ENCODE assay signal across 28 cellular contexts in genomic region chr19:11458236-11458900, GRCh38. TPM values are rescaled to one million over a fixed set of nuclear protein-coding genes. Genes with fewer than 3 reads are reported as not detected.
"Had no signal": no experiment of that assay in that cellular context is flagged by ENCODE, and none has a peak within 500 bp of the region (broad histone marks: within the 10 kb centered on the region; RNA-seq: fewer than 3 reads in every experiment).

No MANE protein-coding gene starts in this region.

- H3K9me3 ChIP-seq: adrenal gland, breast epithelium, prostate gland, right atrium auricular region, tibial artery had no signal

- H3K27ac ChIP-seq: adrenal gland, breast epithelium, foreskin keratinocyte, hepatocyte, prostate gland, right atrium auricular region, tibial artery, VCaP had no signal

- H3K27me3 ChIP-seq: adrenal gland, breast epithelium, hepatocyte, right atrium auricular region had no signal

- H3K79me2 ChIP-seq: hepatocyte had no signal

- DNase-seq: activated CD4-positive, alpha-beta T cell treated with anti-CD3 and anti-CD28 coated beads, Interleukin-2, amount 10 ng/mL, durations not matched to agents 7 days and 5 days; activated CD4-positive, CD25-positive, alpha-beta regulatory T cell treated with anti-CD3 and anti-CD28 coated beads, Interleukin-2, amount 50 U/mL, for 72 hours; activated CD8-positive, alpha-beta memory T cell treated with anti-CD3 and anti-CD28 coated beads for 24 hours; activated CD8-positive, alpha-beta memory T cell treated with anti-CD3 and anti-CD28 coated beads, Interleukin-2, amount 50 U/mL, for 4 hours; activated T-cell treated with anti-CD3 and anti-CD28 coated beads, Interleukin-2, amount 50 U/mL, for 24 hours; adrenal gland; cerebellar nuclear complex; effector CD8-positive, alpha-beta T cell; foreskin keratinocyte; immature natural killer cell; left ventricle myocardium superior; mammary epithelial cell; nephron progenitor cell; stimulated activated CD4-positive, alpha-beta T cell treated with anti-CD3 and anti-CD28 coated beads, Interleukin-4, amount 100 ng/mL, for 24 hours; stimulated activated naive CD8-positive, alpha-beta T cell treated with anti-CD3 and anti-CD28 coated beads, Interleukin-15, Interleukin-2, amounts not matched to agents 100 U/mL and 50 U/mL, for 24 hours; tibial artery had no signal

- H2AFZ ChIP-seq: hepatocyte had no signal

- H3K4me1 ChIP-seq: breast epithelium, foreskin keratinocyte, prostate gland, right atrium auricular region had no signal

- H3K9me3 Mint-ChIP-seq: activated CD4-positive, alpha-beta T cell treated with anti-CD3 and anti-CD28 coated beads, Interleukin-2, amount 10 ng/mL, durations not matched to agents 7 days and 5 days; activated T-cell treated with anti-CD3 and anti-CD28 coated beads, Interleukin-2, amount 50 U/mL, for 24 hours; activated T-helper 17 cell treated with anti-CD3 and anti-CD28 coated beads, Interleukin-2, amount 50 U/mL, for 72 hours; immature natural killer cell; nephron progenitor cell had no signal

- H3K36me3 ChIP-seq: adrenal gland, breast epithelium, prostate gland, right atrium auricular region, tibial artery had no signal

- H3K4me3 Mint-ChIP-seq: activated CD4-positive, alpha-beta T cell treated with anti-CD3 and anti-CD28 coated beads, Interleukin-2, amount 10 ng/mL, durations not matched to agents 7 days and 5 days; activated naive CD8-positive, alpha-beta T cell; activated T-cell treated with anti-CD3 and anti-CD28 coated beads, Interleukin-2, amount 50 U/mL, for 24 hours; activated T-helper 17 cell treated with anti-CD3 and anti-CD28 coated beads, Interleukin-2, amount 50 U/mL, for 72 hours; immature natural killer cell; nephron progenitor cell had no signal

- H3K4me2 ChIP-seq: hepatocyte had no signal

- H3K27ac Mint-ChIP-seq: activated CD4-positive, alpha-beta T cell treated with anti-CD3 and anti-CD28 coated beads, Interleukin-2, amount 10 ng/mL, durations not matched to agents 7 days and 5 days; activated naive CD8-positive, alpha-beta T cell; activated T-cell treated with anti-CD3 and anti-CD28 coated beads, Interleukin-2, amount 50 U/mL, for 24 hours; activated T-helper 17 cell treated with anti-CD3 and anti-CD28 coated beads, Interleukin-2, amount 50 U/mL, for 72 hours; immature natural killer cell; nephron progenitor cell had no signal

- H3K36me3 Mint-ChIP-seq: activated naive CD8-positive, alpha-beta T cell; immature natural killer cell had no signal

- H3K4me1 Mint-ChIP-seq: activated CD4-positive, alpha-beta T cell treated with anti-CD3 and anti-CD28 coated beads, Interleukin-2, amount 10 ng/mL, durations not matched to agents 7 days and 5 days; immature natural killer cell had no signal

- ATAC-seq: activated T-helper 17 cell treated with anti-CD3 and anti-CD28 coated beads, Interleukin-2, amount 50 U/mL, for 72 hours; foreskin keratinocyte; left ventricle myocardium superior; stimulated activated naive CD8-positive, alpha-beta T cell treated with anti-CD3 and anti-CD28 coated beads, Interleukin-15, Interleukin-2, amounts not matched to agents 100 U/mL and 50 U/mL, for 24 hours had no signal

- H3K4me3 ChIP-seq: adrenal gland, breast epithelium, hepatocyte, prostate gland, right atrium auricular region, tibial artery had no signal

RNA-seq across cellular contexts. Expression of gene ELAVL3, which starts 22.5 kb away (rescaled TPM):
- total RNA-seq: breast epithelium, foreskin keratinocyte, kidney epithelial cell, mammary epithelial cell, omental fat pad, right atrium auricular region, subcutaneous adipose tissue had no signal
- polyA plus RNA-seq: esophagus, foreskin keratinocyte, immature natural killer cell, mammary epithelial cell had no signal

RNA-seq across cellular contexts. Expression of gene ODAD3, which starts 23.4 kb away (rescaled TPM):
- total RNA-seq: activated CD4-positive, alpha-beta T cell treated with anti-CD3 and anti-CD28 coated beads, Interleukin-2, amount 10 ng/mL, durations not matched to agents 7 days and 5 days; T-helper 2 cell treated with Interferon-gamma antibody and Interleukin-4, amounts not matched to agents 100 ng/mL and 5 ng/mL, for 36 hours had no signal
- polyA plus RNA-seq: immature natural killer cell had no signal

RNA-seq across cellular contexts. Expression of gene RGL3, which starts 39.3 kb away (rescaled TPM):
- total RNA-seq: activated CD4-positive, alpha-beta T cell treated with anti-CD3 and anti-CD28 coated beads, Interleukin-2, amount 10 ng/mL, durations not matched to agents 7 days and 5 days; foreskin keratinocyte; T-helper 2 cell treated with Interferon-gamma antibody and Interleukin-4, amounts not matched to agents 100 ng/mL and 5 ng/mL, for 36 hours had no signal
- polyA plus RNA-seq: immature natural killer cell had no signal
